Comparison of ENCODE assay signal across 18 cellular contexts in genomic region chr1:14878951-14879350, GRCh38.
DNase-seq lines count a peak whose midpoint lies in the region; ATAC-seq and TF ChIP-seq lines count a peak whose summit lies in the region.
"Had no signal": no experiment of that assay in that cellular context is flagged by ENCODE, and none has a peak within 500 bp of the region (broad histone marks: within the 10 kb centered on the region; RNA-seq: fewer than 3 reads in every experiment).

No MANE protein-coding gene starts in this region.

- peaks cover 2% of the 10 kb centered on the region for H3K27me3 Mint-ChIP-seq in activated naive CD4-positive, alpha-beta T cell treated with anti-CD3 and anti-CD28 coated beads for 36 hours (ENCODE audit: low read depth)

- CTCF ChIA-PET in activated naive CD4-positive, alpha-beta T cell treated with anti-CD3 and anti-CD28 coated beads for 36 hours (lab: Charles Lee): no interaction called here

- peak overlapping the region in 3 of 4 donors; percentile 2 to 45 (median 27) for H3K27ac ChIP-seq in body of pancreas
- peak overlapping the region in 6 of 8 donors; percentile 3 to 64 (median 16) for H3K27ac ChIP-seq in spleen
- peak overlapping the region; percentile 82 for H3K27ac ChIP-seq in vagina
- H3K27ac ChIP-seq: BLaER1 treated with 17β-estradiol and CSF1 and Interleukin-3, amounts not matched to agents 10 nM and 100 nM; C4-2B had no signal

- peak; percentile 30 for ATAC-seq in body of pancreas
- ATAC-seq in HG03280 (IDR thresholded peaks at IDR 0.05; ENCODE audit: unreplicated experiment): no peak
- ATAC-seq: CD8-positive, alpha-beta T cell had no signal

- WGBS in body of pancreas, 2 donors: 28 to 48% methylated on average over 6 of the region's 6 CpGs
- WGBS in spleen, 5 donors: 67 to 80% (median 75%) methylated on average over 6 of the region's 6 CpGs

- peaks cover 62% of the 10 kb centered on the region for H3K4me1 ChIP-seq in body of pancreas
- peaks cover 9 to 13% (median 11%) of the 10 kb centered on the region in 6 donors for H3K4me1 ChIP-seq in spleen
- peaks cover 27% of the 10 kb centered on the region for H3K4me1 ChIP-seq in vagina
- H3K4me1 ChIP-seq: Caco-2 had no signal

- intact Hi-C loops in body of pancreas (cut with DNase I) (no loop called here), spleen (cut with DNase I; ENCODE audit: low total_unique reads) (no loop called here), vagina (cut with DNase I) (no loop called here)
- intact Hi-C loops in activated naive CD4-positive, alpha-beta T cell treated with anti-CD3 and anti-CD28 coated beads for 36 hours (cut with micrococcal nuclease): no loop called here

- no peaks in the 10 kb centered on the region for H3K9me3 Mint-ChIP-seq in activated naive CD4-positive, alpha-beta T cell treated with anti-CD3 and anti-CD28 coated beads for 36 hours
- H3K9me3 Mint-ChIP-seq: CD4-positive, alpha-beta T cell; CD8-positive, alpha-beta T cell had no signal

- no peak overlapping the region for H3K27ac Mint-ChIP-seq in activated naive CD4-positive, alpha-beta T cell treated with anti-CD3 and anti-CD28 coated beads for 36 hours
- H3K27ac Mint-ChIP-seq: B cell; CD4-positive, alpha-beta T cell; CD8-positive, alpha-beta T cell had no signal

- TF ChIP-seq CTCF in body of pancreas (IDR thresholded peaks at IDR 0.05): no peak
- no peak for TF ChIP-seq CTCF in spleen (IDR thresholded peaks at IDR 0.05 in 8 of 11, conservative IDR thresholded peaks at IDR 0.05 in 3 of 11)
- TF ChIP-seq CTCF in vagina (IDR thresholded peaks at IDR 0.05): no peak

- no peak for TF ChIP-seq POLR2A in body of pancreas (IDR thresholded peaks at IDR 0.05)
- TF ChIP-seq POLR2A in spleen (IDR thresholded peaks at IDR 0.05): no peak
- no peak for TF ChIP-seq POLR2A in vagina (IDR thresholded peaks at IDR 0.05)

- H3K4me3 ChIP-seq in body of pancreas: no peak overlapping the region
- H3K4me3 ChIP-seq in spleen: no peak overlapping the region
- no peak overlapping the region for H3K4me3 ChIP-seq in vagina
- H3K4me3 ChIP-seq: BLaER1 treated with 17β-estradiol and CSF1 and Interleukin-3, amounts not matched to agents 10 nM and 100 nM had no signal

- H3K9me3 ChIP-seq in body of pancreas (no peaks in the 10 kb centered on the region), spleen (no peaks in the 10 kb centered on the region), vagina (no peaks in the 10 kb centered on the region)
- H3K9me3 ChIP-seq: Caco-2 had no signal

- no peak overlapping the region for H3K4me3 Mint-ChIP-seq in activated naive CD4-positive, alpha-beta T cell treated with anti-CD3 and anti-CD28 coated beads for 36 hours
- H3K4me3 Mint-ChIP-seq: B cell; CD4-positive, alpha-beta T cell; CD8-positive, alpha-beta T cell had no signal

- H3K36me3 ChIP-seq in body of pancreas (replicated peaks in 1 of 2; ENCODE audit: insufficient read depth in 1 of 2, low read depth in 2 of 2): no peaks in the 10 kb centered on the region
- H3K36me3 ChIP-seq in spleen: no peaks in the 10 kb centered on the region
- H3K36me3 ChIP-seq in vagina: no peaks in the 10 kb centered on the region
- H3K36me3 ChIP-seq: BLaER1 treated with 17β-estradiol and CSF1 and Interleukin-3, amounts not matched to agents 10 nM and 100 nM had no signal

- DNase-seq in body of pancreas: peak; percentile 51 to 78 (median 68)
- DNase-seq in spleen: no peak
- no peak for DNase-seq in vagina (ENCODE audit: extremely low spot score in 2 of 2)
- no peak for DNase-seq in activated naive CD4-positive, alpha-beta T cell treated with anti-CD3 and anti-CD28 coated beads for 36 hours
- DNase-seq in GM19240 (ENCODE audit: insufficient read length, low spot score): no peak
- DNase-seq: 8988T; ACHN; AML-193; Caco-2; Calu3; CD4-positive, alpha-beta T cell; CD8-positive, alpha-beta T cell; DMS79 treated with DMSO at 0.1 percent for 48 hours; GF-D8 had no signal

- no peaks in the 10 kb centered on the region for H3K36me3 Mint-ChIP-seq in activated naive CD4-positive, alpha-beta T cell treated with anti-CD3 and anti-CD28 coated beads for 36 hours (ENCODE audit: low read depth)
- H3K36me3 Mint-ChIP-seq: CD8-positive, alpha-beta T cell had no signal

- no peaks in the 10 kb centered on the region for H3K4me1 Mint-ChIP-seq in activated naive CD4-positive, alpha-beta T cell treated with anti-CD3 and anti-CD28 coated beads for 36 hours (ENCODE audit: low read depth)

- H3K27me3 ChIP-seq in body of pancreas (no peaks in the 10 kb centered on the region), spleen (replicated peaks in 1 of 7) (no peaks in the 10 kb centered on the region), vagina (no peaks in the 10 kb centered on the region)
- H3K27me3 ChIP-seq: BLaER1 treated with 17β-estradiol and CSF1 and Interleukin-3, amounts not matched to agents 10 nM and 100 nM had no signal

Comparison
In these comparisons a context has a peak if more than half of its experiments do, and no peak if none do; other contexts are left out.
1. DNase-seq: peak in body of pancreas (4 of 4); none in spleen (single experiment), vagina (0 of 2), activated naive CD4-positive, alpha-beta T cell treated with anti-CD3 and anti-CD28 coated beads for 36 hours (single experiment) and GM19240 (single experiment).
2. H3K27ac ChIP-seq: peak in every context shown above with its lines; median percentile 82 in vagina; 27 in body of pancreas; 16 in spleen.